ENCODE assay signal across 9 cellular contexts in genomic region chr16:66695935-66696668, GRCh38. TPM values are rescaled to one million over a fixed set of nuclear protein-coding genes. Genes with fewer than 3 reads are reported as not detected.
A peak's percentile ranks its signal among the peaks of the same experiment; 100 is the strongest.
DNase-seq lines count a peak whose midpoint lies in the region; ATAC-seq, FAIRE-seq and TF ChIP-seq lines count a peak whose summit lies in the region.
"Had no signal": no experiment of that assay in that cellular context is flagged by ENCODE, and none has a peak within 500 bp of the region (broad histone marks: within the 10 kb centered on the region; RNA-seq: fewer than 3 reads in every experiment).

No MANE protein-coding gene starts in this region.

- peaks cover 7% of the 10 kb centered on the region for H3K4me1 Mint-ChIP-seq in stimulated activated memory B cell treated with anti-CD40 and anti-IgM and Interleukin-4, amounts not matched to agents 10 μg/mL and 1 μg/mL and 100 μg/mL, for 72 hours

- H3K9me3 Mint-ChIP-seq in stimulated activated memory B cell treated with anti-CD40 and anti-IgM and Interleukin-4, amounts not matched to agents 10 μg/mL and 1 μg/mL and 100 μg/mL, for 72 hours, result no peaks in the 10 kb centered on the region

- H3K36me3 Mint-ChIP-seq in stimulated activated memory B cell treated with anti-CD40 and anti-IgM and Interleukin-4, amounts not matched to agents 10 μg/mL and 1 μg/mL and 100 μg/mL, for 72 hours, result no peaks in the 10 kb centered on the region

- WGBS in body of pancreas, 2 donors, result 1% methylated on average over 74 of the region's 91 CpGs; no CpG with 5 or more reads in 1 of the 2 donors

- H3K4me3 ChIP-seq in body of pancreas (peak overlapping the region; percentile 38 to 44), kidney (ENCODE audit: low read length in 2 of 2) (peak overlapping the region; percentile 76 to 77)

- H3K9ac ChIP-seq in kidney (ENCODE audit: low read length in 2 of 2), result peak overlapping the region; percentile 86 to 90

- peak; percentile 42 for ATAC-seq in HG02840 (IDR thresholded peaks at IDR 0.05; ENCODE audit: low FRiP score, unreplicated experiment)
- ATAC-seq in body of pancreas, result peak; percentile 65
- ATAC-seq in stimulated activated memory B cell treated with anti-CD40 and anti-IgM and Interleukin-4, amounts not matched to agents 10 μg/mL and 1 μg/mL and 100 μg/mL, for 72 hours, result peak; percentile 63

- peaks cover 31% of the 10 kb centered on the region for H3K4me1 ChIP-seq in body of pancreas
- H3K4me1 ChIP-seq in kidney (ENCODE audit: control insufficient read depth in 1 of 2, insufficient read depth in 1 of 2, low read depth in 1 of 2, low read length in 2 of 2), result peaks cover 7 to 12% of the 10 kb centered on the region in 2 donors

- no peak overlapping the region for H3K27ac Mint-ChIP-seq in stimulated activated memory B cell treated with anti-CD40 and anti-IgM and Interleukin-4, amounts not matched to agents 10 μg/mL and 1 μg/mL and 100 μg/mL, for 72 hours

- H3K4me3 Mint-ChIP-seq in stimulated activated memory B cell treated with anti-CD40 and anti-IgM and Interleukin-4, amounts not matched to agents 10 μg/mL and 1 μg/mL and 100 μg/mL, for 72 hours, result peak overlapping the region; percentile 75

- peak; percentile 41 for DNase-seq in NCI-H2227 (lab: John Stamatoyannopoulos, UW; ENCODE audit: unreplicated experiment)
- DNase-seq in NCI-H2227 treated with DMSO at 0.1 percent for 48 hours (lab: John Stamatoyannopoulos, UW), result no peak
- peak; percentile 24 for DNase-seq in NCI-H510A treated with DMSO at 0.1 percent for 48 hours (lab: John Stamatoyannopoulos, UW)
- DNase-seq in body of pancreas, result peak; percentile 70 to 78 (median 76)
- DNase-seq in kidney, result peak; percentile 88
- DNase-seq in inferior parietal cortex (ENCODE audit: extremely low spot score), result no peak

- TF ChIP-seq CTCF in body of pancreas (IDR thresholded peaks at IDR 0.05) (no peak), kidney (IDR thresholded peaks at IDR 0.05; ENCODE audit: borderline replicate concordance, extremely low read depth, insufficient read depth) (no peak)

- TF ChIP-seq POLR2A in body of pancreas (IDR thresholded peaks at IDR 0.05), result peak; percentile 54 to 68 (median 64)

- no peak for FAIRE-seq in kidney (lab: Jason Lieb, UNC)
- FAIRE-seq: colon had no signal

- H3K36me3 ChIP-seq in body of pancreas (replicated peaks in 1 of 2; ENCODE audit: insufficient read depth in 1 of 2, low read depth in 2 of 2), result no peaks in the 10 kb centered on the region
- no peaks in the 10 kb centered on the region for H3K36me3 ChIP-seq in kidney (ENCODE audit: control insufficient read depth in 1 of 2, insufficient read depth in 2 of 2, low read length in 2 of 2)

- intact Hi-C loops in body of pancreas (cut with DNase I), result no loop called here
- intact Hi-C loops in kidney (cut with DNase I), result no loop called here

- H3K27ac ChIP-seq in body of pancreas, result peak overlapping the region; percentile 79 to 94 (median 92)
- peak overlapping the region; percentile 83 to 85 for H3K27ac ChIP-seq in kidney (ENCODE audit: low read depth in 2 of 2, low read length in 2 of 2)

- H3K27me3 Mint-ChIP-seq in stimulated activated memory B cell treated with anti-CD40 and anti-IgM and Interleukin-4, amounts not matched to agents 10 μg/mL and 1 μg/mL and 100 μg/mL, for 72 hours, result peaks cover 41% of the 10 kb centered on the region

- H3K27me3 ChIP-seq in body of pancreas, result no peaks in the 10 kb centered on the region

- no peaks in the 10 kb centered on the region for H3K9me3 ChIP-seq in body of pancreas
- no peaks in the 10 kb centered on the region for H3K9me3 ChIP-seq in kidney (ENCODE audit: control insufficient read depth in 1 of 2, low read length in 2 of 2)

RNA-seq across cellular contexts. Expression of gene CMTM4, which starts 0.4 kb away (rescaled TPM):
- total RNA-seq in body of pancreas (10 to 100 TPM; 35.9 to 36.6 TPM), kidney (82.2 TPM)
- polyA plus RNA-seq in kidney (ENCODE audit: insufficient read depth, low read depth, low replicate concordance), result 43.2 TPM

RNA-seq across cellular contexts. Expression of gene DYNC1LI2, which starts 55.3 kb away (rescaled TPM):
- total RNA-seq in body of pancreas (100 to 1,000 TPM in 1 of 2 donors, 10 to 100 TPM in 1; 87.3 to 109 TPM), kidney (119 TPM)
- polyA plus RNA-seq in kidney (ENCODE audit: insufficient read depth, low read depth, low replicate concordance), result 32.0 TPM

Comparison
In these comparisons a context has a peak if more than half of its experiments do, and no peak if none do; other contexts are left out.
1. DNase-seq: peak in NCI-H2227 (single experiment), NCI-H510A treated with DMSO at 0.1 percent for 48 hours (single experiment), body of pancreas (4 of 4) and kidney (single experiment); none in NCI-H2227 treated with DMSO at 0.1 percent for 48 hours (single experiment) and inferior parietal cortex (single experiment).
2. Peak in every context shown above with its lines, with median percentiles within 50 percentile points of each other: ATAC-seq.